Comparison of ENCODE assay signal across 12 cellular contexts in genomic region chr10:8439040-8439439, GRCh38.
"Had no signal": no experiment of that assay in that cellular context is flagged by ENCODE, and none has a peak within 500 bp of the region (broad histone marks: within the 10 kb centered on the region; RNA-seq: fewer than 3 reads in every experiment).

No MANE protein-coding gene starts in this region.

- H3K27ac Mint-ChIP-seq: progenitor cell of endocrine pancreas; stimulated activated memory B cell treated with anti-CD40 and anti-IgM and Interleukin-4, amounts not matched to agents 10 μg/mL and 1 μg/mL and 100 μg/mL, for 72 hours had no signal

- ATAC-seq: gastrocnemius medialis; right lobe of liver; stimulated activated memory B cell treated with anti-CD40 and anti-IgM and Interleukin-4, amounts not matched to agents 10 μg/mL and 1 μg/mL and 100 μg/mL, for 72 hours had no signal

- H3K27ac ChIP-seq: cardiac muscle cell, coronary artery, gastrocnemius medialis, right lobe of liver, transverse colon, VCaP had no signal

- H3K4me1 Mint-ChIP-seq: stimulated activated memory B cell treated with anti-CD40 and anti-IgM and Interleukin-4, amounts not matched to agents 10 μg/mL and 1 μg/mL and 100 μg/mL, for 72 hours had no signal

- H3K36me3 Mint-ChIP-seq: stimulated activated memory B cell treated with anti-CD40 and anti-IgM and Interleukin-4, amounts not matched to agents 10 μg/mL and 1 μg/mL and 100 μg/mL, for 72 hours had no signal

- DNase-seq: effector CD4-positive, alpha-beta T cell; gastrocnemius medialis; kidney glomerular epithelial cell; right lobe of liver; substantia nigra; T-helper 9 cell; transverse colon had no signal

- H3K4me3 Mint-ChIP-seq: stimulated activated memory B cell treated with anti-CD40 and anti-IgM and Interleukin-4, amounts not matched to agents 10 μg/mL and 1 μg/mL and 100 μg/mL, for 72 hours had no signal

- H3K9me3 Mint-ChIP-seq: stimulated activated memory B cell treated with anti-CD40 and anti-IgM and Interleukin-4, amounts not matched to agents 10 μg/mL and 1 μg/mL and 100 μg/mL, for 72 hours had no signal
